ENCODE assay signal across 8 cellular contexts in genomic region chr2:38095996-38096861, GRCh38. TPM values are rescaled to one million over a fixed set of nuclear protein-coding genes. Genes with fewer than 3 reads are reported as not detected.
A peak's percentile ranks its signal among the peaks of the same experiment; 100 is the strongest.
DNase-seq lines count a peak whose midpoint lies in the region; ATAC-seq, FAIRE-seq and TF ChIP-seq lines count a peak whose summit lies in the region.

No MANE protein-coding gene starts in this region.

- H3K4me2 ChIP-seq in keratinocyte (ENCODE audit: control insufficient read depth, extremely low read depth, insufficient read depth, low read depth, low read length) = peak overlapping the region; percentile 65

- dilution Hi-C loops in keratinocyte (cut with MboI; ENCODE audit: extremely low pct_ligation_motif_present, low sequenced_read_pairs) = no loop called here

- no peak overlapping the region for H3K4me3 ChIP-seq in WERI-Rb-1 (ENCODE audit: low read depth, low read length)
- H3K4me3 ChIP-seq in keratinocyte (ENCODE audit: control insufficient read depth in 2 of 3, extremely low read depth in 1 of 3, insufficient read depth in 2 of 3, low read depth in 1 of 3, low read length in 3 of 3) = no peak overlapping the region

- no peaks in the 10 kb centered on the region for H3K9me3 ChIP-seq in WERI-Rb-1 (ENCODE audit: severe bottlenecking)
- no peaks in the 10 kb centered on the region for H3K9me3 ChIP-seq in keratinocyte (ENCODE audit: control insufficient read depth, low read depth, low read length)

- H3K36me3 ChIP-seq in WERI-Rb-1 (no peaks in the 10 kb centered on the region), keratinocyte (ENCODE audit: control insufficient read depth in 2 of 2, extremely low read depth in 1 of 2, insufficient read depth in 2 of 2, low read length in 2 of 2) (no peaks in the 10 kb centered on the region)

- peaks cover 47% of the 10 kb centered on the region for H3K4me1 ChIP-seq in keratinocyte (ENCODE audit: control insufficient read depth, extremely low read depth, insufficient read depth, low read length)

- H4K20me1 ChIP-seq in keratinocyte (ENCODE audit: control insufficient read depth, extremely low read depth, insufficient read depth, low read length) = no peaks in the 10 kb centered on the region

- peak overlapping the region; percentile 58 for H2AFZ ChIP-seq in keratinocyte (ENCODE audit: control insufficient read depth, low read length)

- H3K9me1 ChIP-seq in keratinocyte (ENCODE audit: control insufficient read depth, extremely low read depth, insufficient read depth, low read length) = no peaks in the 10 kb centered on the region

- ATAC-seq in HG02678 (IDR thresholded peaks at IDR 0.05; ENCODE audit: unreplicated experiment) = peak; percentile 62
- ATAC-seq in GM21390 (IDR thresholded peaks at IDR 0.05; ENCODE audit: unreplicated experiment) = no peak
- no peak for ATAC-seq in HG03159 (IDR thresholded peaks at IDR 0.05; ENCODE audit: unreplicated experiment)

- H3K27me3 ChIP-seq in WERI-Rb-1 (ENCODE audit: insufficient read depth, low read depth, severe bottlenecking) = no peaks in the 10 kb centered on the region
- no peaks in the 10 kb centered on the region for H3K27me3 ChIP-seq in keratinocyte (ENCODE audit: control insufficient read depth, extremely low read depth, insufficient read depth, low read length)

- FAIRE-seq in keratinocyte (lab: Jason Lieb, UNC) = peak; percentile 67

- DNase-seq in Daoy (ENCODE audit: low read depth) (peak; percentile 92), WERI-Rb-1 (no peak), keratinocyte (ENCODE audit: low read depth, low spot score) (no peak), NCI-H1417 treated with DMSO at 0.1 percent for 48 hours (lab: John Stamatoyannopoulos, UW) (no peak)
- no peak for DNase-seq in activated effector memory CD4-positive, alpha-beta T cell treated with anti-CD3 and anti-CD28 coated beads, Interleukin-2, amount 50 U/mL, for 16 hours

- H3K27ac ChIP-seq in WERI-Rb-1 (peak overlapping the region; percentile 10; the same call in 1 of the 2 replicates), keratinocyte (ENCODE audit: control insufficient read depth, insufficient read depth, low read length) (peak overlapping the region; percentile 72)

- H3K79me2 ChIP-seq in keratinocyte (ENCODE audit: control insufficient read depth, insufficient read depth, low read length) = no peaks in the 10 kb centered on the region

- H3K9ac ChIP-seq in keratinocyte (ENCODE audit: control insufficient read depth, extremely low read depth, insufficient read depth, low read length) = peak overlapping the region; percentile 62

- TF ChIP-seq CTCF in WERI-Rb-1 (IDR thresholded peaks at IDR 0.05; ENCODE audit: low read depth, low read length) = no peak
- TF ChIP-seq CTCF in keratinocyte (optimal IDR thresholded peaks at IDR 0.05 in 1 of 3, IDR thresholded peaks at IDR 0.05 in 1 of 3, conservative IDR thresholded peaks at IDR 0.05 in 1 of 3; ENCODE audit: extremely low read depth in 1 of 3, insufficient read depth in 2 of 3, low read length in 3 of 3) = no peak

RNA-seq across cellular contexts. Expression of gene CYP1B1, which starts 20.3 kb away (rescaled TPM):
- 35.0 and 35.4 TPM in 2 replicates for total RNA-seq in Daoy (2014; rRNA removed; shearing (Covaris generic))
- polyA plus RNA-seq in keratinocyte = 0.65 to 2.2 TPM (median 1.6 TPM) in 3 replicates
- 1.2 TPM for polyA plus RNA-seq in keratinocyte (2011; ENCODE audit: low read depth)
- polyA plus RNA-seq in keratinocyte (2011; cell fraction: cytosol; rRNA removed) = 0.88 and 1.4 TPM in 2 replicates
- 5.2 and 6.2 TPM in 2 replicates for polyA plus RNA-seq in keratinocyte (2011; cell fraction: nucleus; rRNA removed)
- polyA plus RNA-seq in keratinocyte (2012; ENCODE audit: low replicate concordance) = 0.85 and 2.3 TPM in 2 replicates
- 3.5 to 6.0 TPM (median 5.8 TPM) in 3 replicates for polyA minus RNA-seq in keratinocyte
- polyA minus RNA-seq in keratinocyte (2011; cell fraction: cytosol; rRNA and poly(A)+ RNA removed) = 2.5 TPM
- polyA minus RNA-seq in keratinocyte (2011; cell fraction: nucleus; rRNA and poly(A)+ RNA removed) = 11.6 TPM in 2 replicates
